2 cellular contexts compared by ENCODE assay signal in genomic region chr6:135002229-135002844, GRCh38.
TF ChIP-seq lines count a peak whose summit lies in the region.

No MANE protein-coding gene starts in this region.

TF ChIP-seq in GM23338, 12 proteins besides CTCF, POLR2A, EP300 and RAD21 (continued from another document):
- TF ChIP-seq ZNF462 (CRISPR knock-in tag; IDR thresholded peaks at IDR 0.05) (no peak), ZNF114 (CRISPR knock-in tag; IDR thresholded peaks at IDR 0.05) (no peak)
TF ChIP-seq in GM23338: peak in this region for 0.

TF ChIP-seq in HepG2, 621 proteins besides CTCF, POLR2A, EP300 and RAD21 (continued from another document):
- no peak for TF ChIP-seq NONO (IDR thresholded peaks at IDR 0.05)
- TF ChIP-seq NONO (CRISPR knock-in tag; conservative IDR thresholded peaks at IDR 0.05), result no peak
- TF ChIP-seq ZNF749 (CRISPR knock-in tag; IDR thresholded peaks at IDR 0.05; ENCODE audit: borderline replicate concordance), result no peak
- peak; percentile 59; the same call in 1 of the 2 replicates for TF ChIP-seq ARID3A (IDR thresholded peaks at IDR 0.05; ENCODE audit: low read depth, low read length)
